8 cellular contexts compared by ENCODE assay signal in the genomic region with DNA sequence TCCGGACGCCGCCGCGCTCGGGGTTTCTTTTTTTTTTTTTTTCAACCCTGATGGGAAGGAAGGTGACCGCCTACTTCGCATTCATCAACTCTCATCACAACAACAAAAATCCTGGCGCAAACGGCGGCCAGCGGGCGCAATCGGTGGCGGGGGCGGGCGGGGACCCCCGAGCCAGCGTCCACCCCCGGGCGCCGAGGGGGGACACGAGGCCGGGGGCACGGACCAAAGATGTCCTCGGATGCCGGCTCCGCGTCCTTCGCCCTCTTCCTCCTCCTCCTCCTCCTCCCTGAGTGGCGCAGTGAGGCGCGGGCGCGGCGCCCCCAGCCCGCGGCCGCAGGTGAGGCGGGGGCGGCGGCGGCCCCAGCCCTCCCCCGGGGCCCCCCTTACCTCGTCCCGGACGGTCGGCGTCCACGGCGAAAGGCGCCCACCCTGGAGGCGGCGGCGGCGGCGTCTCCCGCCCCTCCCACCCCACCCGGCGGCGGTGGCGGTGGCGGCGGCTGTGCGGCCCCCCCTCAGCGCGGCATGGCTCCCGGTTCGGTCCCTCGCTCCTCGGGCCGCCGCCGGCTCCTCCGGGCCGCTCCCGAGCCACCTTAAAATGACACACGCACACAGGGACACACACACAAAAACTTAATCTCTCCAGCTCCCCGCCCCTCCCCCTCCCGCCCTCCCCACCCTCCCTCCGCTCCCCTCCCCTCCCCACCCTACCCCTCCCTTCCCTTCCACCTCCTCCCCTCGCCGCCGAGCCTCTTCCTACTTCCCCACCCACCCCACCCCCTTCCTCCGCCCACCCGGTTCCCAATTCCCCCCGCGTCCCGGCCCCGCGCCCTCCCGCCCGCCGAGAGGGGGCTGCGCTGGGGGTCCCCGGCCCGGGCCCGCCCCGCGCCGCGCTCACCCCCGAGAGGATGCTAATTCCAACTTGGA. TPM values are rescaled to one million over a fixed set of nuclear protein-coding genes. Genes with fewer than 3 reads are reported as not detected.
DNase-seq lines count a peak whose midpoint lies in the region; ATAC-seq and TF ChIP-seq lines count a peak whose summit lies in the region.

A gene (minus strand): TSS at position 632 of the 924 bp plus-strand sequence.

- H3K27me3 ChIP-seq in RWPE2 (ENCODE audit: insufficient read depth, poor library complexity, severe bottlenecking) (no peaks in the 10 kb centered on the region), ectodermal cell (ENCODE audit: control insufficient read depth, insufficient read depth, low read length, poor library complexity, severe bottlenecking) (peaks cover 10% of the 10 kb centered on the region), right lobe of liver (peaks cover 0 to 27% of the 10 kb centered on the region in 2 donors), subcutaneous abdominal adipose tissue (ENCODE audit: control insufficient read depth in 5 of 5, insufficient read depth in 4 of 5, low read length in 5 of 5) (no peaks in the 10 kb centered on the region)

- DNase-seq in ACHN (peak; percentile 57), RWPE2 (ENCODE audit: low spot score) (no peak), right lobe of liver (peak in 2 of 3 donors; percentile 61 to 67), NCI-H2029 treated with DMSO at 0.1 percent for 48 hours (lab: John Stamatoyannopoulos, UW) (no peak)

- peaks cover 19% of the 10 kb centered on the region for H3K4me1 ChIP-seq in RWPE2 (ENCODE audit: insufficient read depth, poor library complexity, severe bottlenecking)
- H3K4me1 ChIP-seq in ectodermal cell (ENCODE audit: control insufficient read depth, insufficient read depth, low read length), result peaks cover 35% of the 10 kb centered on the region
- peaks cover 0 to 21% (median 0%) of the 10 kb centered on the region in 4 donors for H3K4me1 ChIP-seq in right lobe of liver
- H3K4me1 ChIP-seq in subcutaneous abdominal adipose tissue (ENCODE audit: control insufficient read depth in 5 of 5, insufficient read depth in 5 of 5, low read length in 5 of 5), result peaks cover 0 to 44% (median 37%) of the 10 kb centered on the region in 5 donors

- 0% methylated on average over 92 to 96 of the region's 103 CpGs for WGBS in ectodermal cell, 2 experiments
- 3% methylated on average over 42 of the region's 103 CpGs for WGBS in right lobe of liver (ENCODE audit: insufficient coverage, low coverage, low lambda C conversion rate, missing lambda C conversion rate)

- TF ChIP-seq CTCF in RWPE2 (IDR thresholded peaks at IDR 0.05; ENCODE audit: poor library complexity, severe bottlenecking) (no peak), right lobe of liver (IDR thresholded peaks at IDR 0.05) (no peak)

- peaks cover 20% of the 10 kb centered on the region for H3K36me3 ChIP-seq in RWPE2 (ENCODE audit: low read depth)
- no peaks in the 10 kb centered on the region for H3K36me3 ChIP-seq in ectodermal cell (ENCODE audit: control insufficient read depth, insufficient read depth, low read length)
- H3K36me3 ChIP-seq in right lobe of liver, result no peaks in the 10 kb centered on the region
- no peaks in the 10 kb centered on the region for H3K36me3 ChIP-seq in subcutaneous abdominal adipose tissue (ENCODE audit: control insufficient read depth in 5 of 5, insufficient read depth in 5 of 5, low read length in 5 of 5)

- H3K4me3 ChIP-seq in RWPE2 (ENCODE audit: severe bottlenecking), result peak within 1 kb of the TSS; percentile 72
- H3K4me3 ChIP-seq in ectodermal cell (ENCODE audit: insufficient read depth, low read depth, low read length), result peak within 1 kb of the TSS; percentile 76
- peak within 1 kb of the TSS; percentile 46 to 59 (median 48) for H3K4me3 ChIP-seq in right lobe of liver
- H3K4me3 ChIP-seq in subcutaneous abdominal adipose tissue (ENCODE audit: low read depth in 1 of 5, low read length in 5 of 5), result peak within 1 kb of the TSS in 4 of 5 donors; percentile 67 to 76 (median 74)

- in situ Hi-C loops in ACHN (cut with HindIII; ENCODE audit: low pct_ligation_motif_present, low pct_unique_long_range_greater_than_20kb, low sequenced_read_pairs), result no loop called here

- H3K27ac ChIP-seq in RWPE2 (ENCODE audit: poor library complexity, severe bottlenecking) (peak within 1 kb of the TSS; percentile 89), ectodermal cell (ENCODE audit: insufficient read depth, low read depth, low read length, poor library complexity, severe bottlenecking) (peak within 1 kb of the TSS; percentile 95), right lobe of liver (peak within 1 kb of the TSS; percentile 69 to 93 (median 91)), subcutaneous abdominal adipose tissue (ENCODE audit: low read depth, low read length) (peak within 1 kb of the TSS; percentile 69)

- no peak for TF ChIP-seq POLR2A in right lobe of liver (IDR thresholded peaks at IDR 0.05)

- peak within 1 kb of the TSS in 4 of 5 donors; percentile 53 to 70 (median 68) for H3K9ac ChIP-seq in subcutaneous abdominal adipose tissue (ENCODE audit: low read length in 5 of 5)

- intact Hi-C loops in right lobe of liver (cut with DNase I), result no loop called here

- peak; percentile 20 for ATAC-seq in GM19351 (IDR thresholded peaks at IDR 0.05; ENCODE audit: unreplicated experiment)
- ATAC-seq in RWPE2 (ENCODE audit: low read depth), result no peak; the same call in 2 of the 3 replicates
- ATAC-seq in right lobe of liver, result peak; percentile 10 to 28 (median 16)
- ATAC-seq in HG02885 (IDR thresholded peaks at IDR 0.05; ENCODE audit: poor library complexity, unreplicated experiment), result no peak

- H3K9me3 ChIP-seq in RWPE2 (ENCODE audit: severe bottlenecking) (no peaks in the 10 kb centered on the region), ectodermal cell (ENCODE audit: control insufficient read depth, low read length) (no peaks in the 10 kb centered on the region), right lobe of liver (no peaks in the 10 kb centered on the region), subcutaneous abdominal adipose tissue (ENCODE audit: control insufficient read depth in 5 of 5, low read length in 5 of 5) (no peaks in the 10 kb centered on the region)

RNA-seq across cellular contexts. Expression of the gene that starts here (rescaled TPM):
- polyA plus RNA-seq in ectodermal cell (2013, experiment 1 of 4), result 97.3 TPM
- 79.5 TPM for polyA plus RNA-seq in ectodermal cell (2013, experiment 2 of 4)
- polyA plus RNA-seq in ectodermal cell (2013, experiment 3 of 4), result 94.3 TPM
- 95.7 TPM for polyA plus RNA-seq in ectodermal cell (2013, experiment 4 of 4)
- 1 to 10 TPM; 3.2 to 8.2 (median 5.4) TPM for total RNA-seq in right lobe of liver

Comparison
In these comparisons a context has a peak if more than half of its experiments do, and no peak if none do; other contexts are left out.
1. DNase-seq: peak in ACHN (single experiment) and right lobe of liver (2 of 3); none in RWPE2 (single experiment) and NCI-H2029 treated with DMSO at 0.1 percent for 48 hours (single experiment).
2. ATAC-seq: peak in GM19351 (single experiment) and right lobe of liver (4 of 4); none in RWPE2 (single experiment) and HG02885 (single experiment).
3. Peak in every context shown above with its lines, with median percentiles within 50 percentile points of each other: H3K27ac ChIP-seq and H3K4me3 ChIP-seq.